In the genomic region with DNA sequence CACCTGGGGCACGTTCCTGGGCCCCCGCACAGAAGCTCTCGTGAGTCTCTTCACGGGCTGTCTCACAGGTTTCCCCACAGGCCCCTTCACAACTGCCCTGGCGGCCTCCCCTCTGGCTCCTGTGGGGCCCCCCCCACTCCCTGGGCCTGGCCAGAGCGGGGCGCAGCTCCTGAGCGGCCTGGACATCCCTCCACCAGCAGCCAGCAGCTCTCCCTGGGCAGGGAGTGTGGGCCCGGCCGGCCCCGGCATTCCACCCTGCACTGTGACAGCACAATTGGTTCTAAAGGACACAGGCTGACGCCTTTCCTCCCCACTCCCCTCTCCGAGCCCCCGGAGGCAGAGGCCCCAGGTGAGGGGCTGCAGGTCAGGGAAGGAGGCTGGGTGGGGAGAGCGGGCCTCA, we compare ENCODE assay signal across 2 cellular contexts.
A peak's percentile ranks its signal among the peaks of the same experiment; 100 is the strongest.
TF ChIP-seq lines count a peak whose summit lies in the region.

No MANE protein-coding gene starts in this region.

TF ChIP-seq in HEK293, 187 proteins besides CTCF, POLR2A, EP300 and RAD21:
- no peak for TF ChIP-seq ZNF248 (tag by site-specific recombination; IDR thresholded peaks at IDR 0.05)
- TF ChIP-seq KLF8 (tag by site-specific recombination; IDR thresholded peaks at IDR 0.05): no peak
- TF ChIP-seq ZNF600 (tag by site-specific recombination; IDR thresholded peaks at IDR 0.05): no peak
- TF ChIP-seq KLF10 (tag by site-specific recombination; IDR thresholded peaks at IDR 0.05): no peak
- TF ChIP-seq ZFP37 (tag by site-specific recombination; IDR thresholded peaks at IDR 0.05): no peak
- no peak for TF ChIP-seq ZBTB10 (tag by site-specific recombination; IDR thresholded peaks at IDR 0.05)
- no peak for TF ChIP-seq PRDM4 (tag by site-specific recombination; IDR thresholded peaks at IDR 0.05)
- TF ChIP-seq ZBTB17 (tag by site-specific recombination; IDR thresholded peaks at IDR 0.05): no peak
- TF ChIP-seq, protein P1, sequence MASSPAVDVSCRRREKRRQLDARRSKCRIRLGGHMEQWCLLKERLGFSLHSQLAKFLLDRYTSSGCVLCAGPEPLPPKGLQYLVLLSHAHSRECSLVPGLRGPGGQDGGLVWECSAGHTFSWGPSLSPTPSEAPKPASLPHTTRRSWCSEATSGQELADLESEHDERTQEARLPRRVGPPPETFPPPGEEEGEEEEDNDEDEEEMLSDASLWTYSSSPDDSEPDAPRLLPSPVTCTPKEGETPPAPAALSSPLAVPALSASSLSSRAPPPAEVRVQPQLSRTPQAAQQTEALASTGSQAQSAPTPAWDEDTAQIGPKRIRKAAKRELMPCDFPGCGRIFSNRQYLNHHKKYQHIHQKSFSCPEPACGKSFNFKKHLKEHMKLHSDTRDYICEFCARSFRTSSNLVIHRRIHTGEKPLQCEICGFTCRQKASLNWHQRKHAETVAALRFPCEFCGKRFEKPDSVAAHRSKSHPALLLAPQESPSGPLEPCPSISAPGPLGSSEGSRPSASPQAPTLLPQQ (tag by site-specific recombination; IDR thresholded peaks at IDR 0.05): 0 out of 2 replicates have a peak, but pooled peaks have one; percentile 22
- no peak for TF ChIP-seq ZBTB48 (tag by site-specific recombination; IDR thresholded peaks at IDR 0.05)
- TF ChIP-seq, protein P2, sequence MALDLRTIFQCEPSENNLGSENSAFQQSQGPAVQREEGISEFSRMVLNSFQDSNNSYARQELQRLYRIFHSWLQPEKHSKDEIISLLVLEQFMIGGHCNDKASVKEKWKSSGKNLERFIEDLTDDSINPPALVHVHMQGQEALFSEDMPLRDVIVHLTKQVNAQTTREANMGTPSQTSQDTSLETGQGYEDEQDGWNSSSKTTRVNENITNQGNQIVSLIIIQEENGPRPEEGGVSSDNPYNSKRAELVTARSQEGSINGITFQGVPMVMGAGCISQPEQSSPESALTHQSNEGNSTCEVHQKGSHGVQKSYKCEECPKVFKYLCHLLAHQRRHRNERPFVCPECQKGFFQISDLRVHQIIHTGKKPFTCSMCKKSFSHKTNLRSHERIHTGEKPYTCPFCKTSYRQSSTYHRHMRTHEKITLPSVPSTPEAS (tag by site-specific recombination; IDR thresholded peaks at IDR 0.05): no peak
- TF ChIP-seq ZNF777 (tag by site-specific recombination; IDR thresholded peaks at IDR 0.05; ENCODE audit: borderline replicate concordance): no peak
- TF ChIP-seq GLIS2 (tag by site-specific recombination; IDR thresholded peaks at IDR 0.05): 0 out of 2 replicates have a peak, but pooled peaks have one; percentile 16
- TF ChIP-seq, protein P3, sequence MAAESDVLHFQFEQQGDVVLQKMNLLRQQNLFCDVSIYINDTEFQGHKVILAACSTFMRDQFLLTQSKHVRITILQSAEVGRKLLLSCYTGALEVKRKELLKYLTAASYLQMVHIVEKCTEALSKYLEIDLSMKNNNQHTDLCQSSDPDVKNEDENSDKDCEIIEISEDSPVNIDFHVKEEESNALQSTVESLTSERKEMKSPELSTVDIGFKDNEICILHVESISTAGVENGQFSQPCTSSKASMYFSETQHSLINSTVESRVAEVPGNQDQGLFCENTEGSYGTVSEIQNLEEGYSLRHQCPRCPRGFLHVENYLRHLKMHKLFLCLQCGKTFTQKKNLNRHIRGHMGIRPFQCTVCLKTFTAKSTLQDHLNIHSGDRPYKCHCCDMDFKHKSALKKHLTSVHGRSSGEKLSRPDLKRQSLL (tag by site-specific recombination; IDR thresholded peaks at IDR 0.05): no peak
- TF ChIP-seq, protein P4, sequence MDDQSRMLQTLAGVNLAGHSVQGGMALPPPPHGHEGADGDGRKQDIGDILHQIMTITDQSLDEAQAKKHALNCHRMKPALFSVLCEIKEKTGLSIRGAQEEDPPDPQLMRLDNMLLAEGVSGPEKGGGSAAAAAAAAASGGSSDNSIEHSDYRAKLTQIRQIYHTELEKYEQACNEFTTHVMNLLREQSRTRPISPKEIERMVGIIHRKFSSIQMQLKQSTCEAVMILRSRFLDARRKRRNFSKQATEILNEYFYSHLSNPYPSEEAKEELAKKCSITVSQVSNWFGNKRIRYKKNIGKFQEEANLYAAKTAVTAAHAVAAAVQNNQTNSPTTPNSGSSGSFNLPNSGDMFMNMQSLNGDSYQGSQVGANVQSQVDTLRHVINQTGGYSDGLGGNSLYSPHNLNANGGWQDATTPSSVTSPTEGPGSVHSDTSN (CRISPR knock-in tag; IDR thresholded peaks at IDR 0.05): no peak

TF ChIP-seq in K562, 482 proteins besides CTCF, POLR2A, EP300 and RAD21:
- TF ChIP-seq, protein P5, sequence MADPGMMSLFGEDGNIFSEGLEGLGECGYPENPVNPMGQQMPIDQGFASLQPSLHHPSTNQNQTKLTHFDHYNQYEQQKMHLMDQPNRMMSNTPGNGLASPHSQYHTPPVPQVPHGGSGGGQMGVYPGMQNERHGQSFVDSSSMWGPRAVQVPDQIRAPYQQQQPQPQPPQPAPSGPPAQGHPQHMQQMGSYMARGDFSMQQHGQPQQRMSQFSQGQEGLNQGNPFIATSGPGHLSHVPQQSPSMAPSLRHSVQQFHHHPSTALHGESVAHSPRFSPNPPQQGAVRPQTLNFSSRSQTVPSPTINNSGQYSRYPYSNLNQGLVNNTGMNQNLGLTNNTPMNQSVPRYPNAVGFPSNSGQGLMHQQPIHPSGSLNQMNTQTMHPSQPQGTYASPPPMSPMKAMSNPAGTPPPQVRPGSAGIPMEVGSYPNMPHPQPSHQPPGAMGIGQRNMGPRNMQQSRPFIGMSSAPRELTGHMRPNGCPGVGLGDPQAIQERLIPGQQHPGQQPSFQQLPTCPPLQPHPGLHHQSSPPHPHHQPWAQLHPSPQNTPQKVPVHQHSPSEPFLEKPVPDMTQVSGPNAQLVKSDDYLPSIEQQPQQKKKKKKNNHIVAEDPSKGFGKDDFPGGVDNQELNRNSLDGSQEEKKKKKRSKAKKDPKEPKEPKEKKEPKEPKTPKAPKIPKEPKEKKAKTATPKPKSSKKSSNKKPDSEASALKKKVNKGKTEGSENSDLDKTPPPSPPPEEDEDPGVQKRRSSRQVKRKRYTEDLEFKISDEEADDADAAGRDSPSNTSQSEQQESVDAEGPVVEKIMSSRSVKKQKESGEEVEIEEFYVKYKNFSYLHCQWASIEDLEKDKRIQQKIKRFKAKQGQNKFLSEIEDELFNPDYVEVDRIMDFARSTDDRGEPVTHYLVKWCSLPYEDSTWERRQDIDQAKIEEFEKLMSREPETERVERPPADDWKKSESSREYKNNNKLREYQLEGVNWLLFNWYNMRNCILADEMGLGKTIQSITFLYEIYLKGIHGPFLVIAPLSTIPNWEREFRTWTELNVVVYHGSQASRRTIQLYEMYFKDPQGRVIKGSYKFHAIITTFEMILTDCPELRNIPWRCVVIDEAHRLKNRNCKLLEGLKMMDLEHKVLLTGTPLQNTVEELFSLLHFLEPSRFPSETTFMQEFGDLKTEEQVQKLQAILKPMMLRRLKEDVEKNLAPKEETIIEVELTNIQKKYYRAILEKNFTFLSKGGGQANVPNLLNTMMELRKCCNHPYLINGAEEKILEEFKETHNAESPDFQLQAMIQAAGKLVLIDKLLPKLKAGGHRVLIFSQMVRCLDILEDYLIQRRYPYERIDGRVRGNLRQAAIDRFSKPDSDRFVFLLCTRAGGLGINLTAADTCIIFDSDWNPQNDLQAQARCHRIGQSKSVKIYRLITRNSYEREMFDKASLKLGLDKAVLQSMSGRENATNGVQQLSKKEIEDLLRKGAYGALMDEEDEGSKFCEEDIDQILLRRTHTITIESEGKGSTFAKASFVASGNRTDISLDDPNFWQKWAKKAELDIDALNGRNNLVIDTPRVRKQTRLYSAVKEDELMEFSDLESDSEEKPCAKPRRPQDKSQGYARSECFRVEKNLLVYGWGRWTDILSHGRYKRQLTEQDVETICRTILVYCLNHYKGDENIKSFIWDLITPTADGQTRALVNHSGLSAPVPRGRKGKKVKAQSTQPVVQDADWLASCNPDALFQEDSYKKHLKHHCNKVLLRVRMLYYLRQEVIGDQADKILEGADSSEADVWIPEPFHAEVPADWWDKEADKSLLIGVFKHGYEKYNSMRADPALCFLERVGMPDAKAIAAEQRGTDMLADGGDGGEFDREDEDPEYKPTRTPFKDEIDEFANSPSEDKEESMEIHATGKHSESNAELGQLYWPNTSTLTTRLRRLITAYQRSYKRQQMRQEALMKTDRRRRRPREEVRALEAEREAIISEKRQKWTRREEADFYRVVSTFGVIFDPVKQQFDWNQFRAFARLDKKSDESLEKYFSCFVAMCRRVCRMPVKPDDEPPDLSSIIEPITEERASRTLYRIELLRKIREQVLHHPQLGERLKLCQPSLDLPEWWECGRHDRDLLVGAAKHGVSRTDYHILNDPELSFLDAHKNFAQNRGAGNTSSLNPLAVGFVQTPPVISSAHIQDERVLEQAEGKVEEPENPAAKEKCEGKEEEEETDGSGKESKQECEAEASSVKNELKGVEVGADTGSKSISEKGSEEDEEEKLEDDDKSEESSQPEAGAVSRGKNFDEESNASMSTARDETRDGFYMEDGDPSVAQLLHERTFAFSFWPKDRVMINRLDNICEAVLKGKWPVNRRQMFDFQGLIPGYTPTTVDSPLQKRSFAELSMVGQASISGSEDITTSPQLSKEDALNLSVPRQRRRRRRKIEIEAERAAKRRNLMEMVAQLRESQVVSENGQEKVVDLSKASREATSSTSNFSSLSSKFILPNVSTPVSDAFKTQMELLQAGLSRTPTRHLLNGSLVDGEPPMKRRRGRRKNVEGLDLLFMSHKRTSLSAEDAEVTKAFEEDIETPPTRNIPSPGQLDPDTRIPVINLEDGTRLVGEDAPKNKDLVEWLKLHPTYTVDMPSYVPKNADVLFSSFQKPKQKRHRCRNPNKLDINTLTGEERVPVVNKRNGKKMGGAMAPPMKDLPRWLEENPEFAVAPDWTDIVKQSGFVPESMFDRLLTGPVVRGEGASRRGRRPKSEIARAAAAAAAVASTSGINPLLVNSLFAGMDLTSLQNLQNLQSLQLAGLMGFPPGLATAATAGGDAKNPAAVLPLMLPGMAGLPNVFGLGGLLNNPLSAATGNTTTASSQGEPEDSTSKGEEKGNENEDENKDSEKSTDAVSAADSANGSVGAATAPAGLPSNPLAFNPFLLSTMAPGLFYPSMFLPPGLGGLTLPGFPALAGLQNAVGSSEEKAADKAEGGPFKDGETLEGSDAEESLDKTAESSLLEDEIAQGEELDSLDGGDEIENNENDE (IDR thresholded peaks at IDR 0.05; ENCODE audit: low read depth, low read length): no peak
- peak; percentile 46 for TF ChIP-seq POLR2G (IDR thresholded peaks at IDR 0.05; ENCODE audit: low read depth, low read length)
- TF ChIP-seq, protein P6, sequence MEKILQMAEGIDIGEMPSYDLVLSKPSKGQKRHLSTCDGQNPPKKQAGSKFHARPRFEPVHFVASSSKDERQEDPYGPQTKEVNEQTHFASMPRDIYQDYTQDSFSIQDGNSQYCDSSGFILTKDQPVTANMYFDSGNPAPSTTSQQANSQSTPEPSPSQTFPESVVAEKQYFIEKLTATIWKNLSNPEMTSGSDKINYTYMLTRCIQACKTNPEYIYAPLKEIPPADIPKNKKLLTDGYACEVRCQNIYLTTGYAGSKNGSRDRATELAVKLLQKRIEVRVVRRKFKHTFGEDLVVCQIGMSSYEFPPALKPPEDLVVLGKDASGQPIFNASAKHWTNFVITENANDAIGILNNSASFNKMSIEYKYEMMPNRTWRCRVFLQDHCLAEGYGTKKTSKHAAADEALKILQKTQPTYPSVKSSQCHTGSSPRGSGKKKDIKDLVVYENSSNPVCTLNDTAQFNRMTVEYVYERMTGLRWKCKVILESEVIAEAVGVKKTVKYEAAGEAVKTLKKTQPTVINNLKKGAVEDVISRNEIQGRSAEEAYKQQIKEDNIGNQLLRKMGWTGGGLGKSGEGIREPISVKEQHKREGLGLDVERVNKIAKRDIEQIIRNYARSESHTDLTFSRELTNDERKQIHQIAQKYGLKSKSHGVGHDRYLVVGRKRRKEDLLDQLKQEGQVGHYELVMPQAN (IDR thresholded peaks at IDR 0.05; ENCODE audit: borderline replicate concordance): no peak
- no peak for TF ChIP-seq ZNF212 (CRISPR knock-in tag; IDR thresholded peaks at IDR 0.05)
- no peak for TF ChIP-seq MED1 (CRISPR knock-in tag; IDR thresholded peaks at IDR 0.05; ENCODE audit: borderline replicate concordance)
